In genomic region chr7:3754488-3755365, GRCh38 we compare ENCODE assay signal across 11 cellular contexts.
A peak's percentile ranks its signal among the peaks of the same experiment; 100 is the strongest.
DNase-seq lines count a peak whose midpoint lies in the region; TF ChIP-seq lines count a peak whose summit lies in the region.
"Had no signal": no experiment of that assay in that cellular context is flagged by ENCODE, and none has a peak within 500 bp of the region (broad histone marks: within the 10 kb centered on the region; RNA-seq: fewer than 3 reads in every experiment).

No MANE protein-coding gene starts in this region.

- peaks cover 0 to 1% of the 10 kb centered on the region in 2 experiments for H3K36me3 ChIP-seq in trophoblast cell (ENCODE audit: control insufficient read depth in 1 of 2, insufficient read depth in 2 of 2, low read length in 2 of 2)

- H3K4ac ChIP-seq in trophoblast cell (ENCODE audit: low read depth, low read length): no peak overlapping the region

- no peak overlapping the region for H3K4me2 ChIP-seq in trophoblast cell (ENCODE audit: low read length)

- H2BK12ac ChIP-seq in trophoblast cell (ENCODE audit: low read length): no peak overlapping the region

- H2BK120ac ChIP-seq in trophoblast cell (ENCODE audit: insufficient read depth, low read length, poor library complexity): no peak overlapping the region

- TF ChIP-seq CTCF in choroid plexus epithelial cell (conservative IDR thresholded peaks at IDR 0.05; ENCODE audit: low read depth, low read length): no peak

- H3K79me2 ChIP-seq in trophoblast cell (ENCODE audit: control insufficient read depth, insufficient read depth, low read length, poor library complexity): no peaks in the 10 kb centered on the region

- H3K27me3 ChIP-seq in trophoblast cell (ENCODE audit: insufficient read depth, low read length): no peaks in the 10 kb centered on the region

- H3K27ac ChIP-seq in trophoblast cell (ENCODE audit: low read depth, low read length): no peak overlapping the region

- no peak overlapping the region for H3K23ac ChIP-seq in trophoblast cell (ENCODE audit: low read length)

- H3K9ac ChIP-seq in trophoblast cell (ENCODE audit: low read length): no peak overlapping the region

- no peak overlapping the region for H3K18ac ChIP-seq in trophoblast cell (ENCODE audit: low read length)

- no peak overlapping the region for H2AFZ ChIP-seq in trophoblast cell (ENCODE audit: insufficient read depth, low read length, poor library complexity)

- no peak overlapping the region for H4K12ac ChIP-seq in trophoblast cell (ENCODE audit: low read depth, low read length)

- H4K8ac ChIP-seq in trophoblast cell (ENCODE audit: low read depth, low read length): no peak overlapping the region

- H3K79me1 ChIP-seq in trophoblast cell (ENCODE audit: low read length): no peaks in the 10 kb centered on the region

- no peak overlapping the region for H2BK5ac ChIP-seq in trophoblast cell (ENCODE audit: low read depth, low read length, poor library complexity)

- H3K14ac ChIP-seq in trophoblast cell (ENCODE audit: low read length): no peak overlapping the region

- H2AK5ac ChIP-seq in trophoblast cell (ENCODE audit: low read length): no peak overlapping the region

- H3K4me1 ChIP-seq in trophoblast cell (ENCODE audit: control insufficient read depth in 1 of 2, insufficient read depth in 2 of 2, low read length in 2 of 2): no peaks in the 10 kb centered on the region

- H3K9me3 ChIP-seq in trophoblast cell (ENCODE audit: insufficient read depth, low read depth, low read length): peaks cover 1% of the 10 kb centered on the region

- DNase-seq in DMS 273 treated with DMSO at 0.1 percent for 48 hours (lab: John Stamatoyannopoulos, UW) (peak; percentile 28), NCI-H2196 treated with DMSO at 0.1 percent for 48 hours (lab: John Stamatoyannopoulos, UW; ENCODE audit: unreplicated experiment) (peak; percentile 85), choroid plexus epithelial cell (ENCODE audit: low read depth) (peak; percentile 69), midbrain (lab: John Stamatoyannopoulos, UW) (peak; percentile 85), SW480 (ENCODE audit: low spot score) (no peak), trophoblast cell (no peak)
- no peak for DNase-seq in activated naive CD4-positive, alpha-beta T cell treated with anti-CD3 and anti-CD28 coated beads, Interleukin-2, amount 50 U/mL, for 16 hours
- no peak for DNase-seq in activated CD4-positive, CD25-positive, alpha-beta regulatory T cell (lab: John Stamatoyannopoulos, UW)
- DNase-seq: activated naive CD8-positive, alpha-beta T cell treated with anti-CD3 and anti-CD28 coated beads, Interleukin-2, amount 50 U/mL, for 24 hours; CD4-positive, CD25-positive, alpha-beta regulatory T cell; stimulated activated CD4-positive, alpha-beta T cell treated with anti-CD3 and anti-CD28 coated beads, Interleukin-4, amount 100 ng/mL, for 4 hours had no signal

- H3K4me3 ChIP-seq in choroid plexus epithelial cell (ENCODE audit: low read depth, low read length) (peak overlapping the region; percentile 20), trophoblast cell (ENCODE audit: low read depth, low read length) (no peak overlapping the region)

- no peak overlapping the region for H4K91ac ChIP-seq in trophoblast cell (ENCODE audit: low read depth, low read length)

- WGBS in trophoblast cell (ENCODE audit: extremely low coverage, insufficient coverage, insufficient read length): 100% methylated on average over 1 of the region's 16 CpGs

Comparison
In these comparisons a context has a peak if more than half of its experiments do, and no peak if none do; other contexts are left out.
1. DNase-seq: peak in DMS 273 treated with DMSO at 0.1 percent for 48 hours (single experiment), NCI-H2196 treated with DMSO at 0.1 percent for 48 hours (single experiment), choroid plexus epithelial cell (single experiment) and midbrain (single experiment); none in SW480 (single experiment), trophoblast cell (0 of 2), activated naive CD4-positive, alpha-beta T cell treated with anti-CD3 and anti-CD28 coated beads, Interleukin-2, amount 50 U/mL, for 16 hours (single experiment) and activated CD4-positive, CD25-positive, alpha-beta regulatory T cell (0 of 4).